ENCODE assay signal across 8 cellular contexts in genomic region chr19:48629599-48630288, GRCh38. TPM values are rescaled to one million over a fixed set of nuclear protein-coding genes. Genes with fewer than 3 reads are reported as not detected.
DNase-seq lines count a peak whose midpoint lies in the region; ATAC-seq and TF ChIP-seq lines count a peak whose summit lies in the region.

No MANE protein-coding gene starts in this region.

- intact Hi-C loops in activated CD8-positive, alpha-beta T cell treated with anti-CD3 and anti-CD28 coated beads for 36 hours (cut with micrococcal nuclease) = loop anchor here (10.0 kb wide), 1 partner anchor 245 kb away; the partner anchor contains the start of gene PPP1R15A
- intact Hi-C loops in right lobe of liver (cut with DNase I) = no loop called here

- H3K36me3 Mint-ChIP-seq in activated CD8-positive, alpha-beta T cell treated with anti-CD3 and anti-CD28 coated beads for 36 hours (ENCODE audit: low read depth) = peaks cover 4% of the 10 kb centered on the region
- peaks cover 24% of the 10 kb centered on the region for H3K36me3 Mint-ChIP-seq in activated CD8-positive, alpha-beta T cell treated with anti-CD3 and anti-CD28 coated beads, Interleukin-2, amount 10 ng/mL, durations not matched to agents 7 days and 5 days (ENCODE audit: low read depth)
- H3K36me3 Mint-ChIP-seq in chondrocyte (ENCODE audit: low read depth) (no peaks in the 10 kb centered on the region), type B pancreatic cell (peaks cover 3% of the 10 kb centered on the region)

- H3K27me3 ChIP-seq in right lobe of liver = no peaks in the 10 kb centered on the region

- CTCF ChIA-PET in activated CD8-positive, alpha-beta T cell treated with anti-CD3 and anti-CD28 coated beads for 36 hours (lab: Charles Lee) = interaction anchor here (1.1 kb wide), 1 partner anchor 13 kb away, joined by 3 read pairs; no protein-coding TSS in a partner anchor
- CTCF ChIA-PET in activated CD8-positive, alpha-beta T cell treated with anti-CD3 and anti-CD28 coated beads, Interleukin-2, amount 10 ng/mL, durations not matched to agents 7 days and 5 days (lab: Charles Lee) = no interaction called here

- no peak for TF ChIP-seq CTCF in activated CD8-positive, alpha-beta T cell treated with anti-CD3 and anti-CD28 coated beads for 36 hours (IDR thresholded peaks at IDR 0.05)
- TF ChIP-seq CTCF in chondrocyte (IDR thresholded peaks at IDR 0.05) (no peak), right lobe of liver (IDR thresholded peaks at IDR 0.05) (no peak), type B pancreatic cell (conservative IDR thresholded peaks at IDR 0.05) (no peak)

- H3K4me1 ChIP-seq in right lobe of liver = peaks cover 0 to 47% (median 20%) of the 10 kb centered on the region in 4 donors

- POLR2A ChIA-PET in activated CD8-positive, alpha-beta T cell treated with anti-CD3 and anti-CD28 coated beads for 36 hours (lab: Charles Lee) = interaction anchor here (0.6 to 9.6 kb wide), 2 partner anchors 10 to 244 kb away, joined by 3 to 154 read pairs; partner anchors contain the start of genes FAM83E, RPL18 and SPHK2
- POLR2A ChIA-PET in activated CD8-positive, alpha-beta T cell treated with anti-CD3 and anti-CD28 coated beads, Interleukin-2, amount 10 ng/mL, durations not matched to agents 7 days and 5 days (lab: Charles Lee) = interaction anchor here (3.1 kb wide), 1 partner anchor 10 kb away, joined by 15 read pairs; the partner anchor contains the start of genes RPL18 and SPHK2

- H3K9me3 ChIP-seq in right lobe of liver = no peaks in the 10 kb centered on the region

- peak overlapping the region; percentile 7 to 51 (median 50) for H3K27ac ChIP-seq in right lobe of liver

- ATAC-seq in activated CD8-positive, alpha-beta T cell treated with anti-CD3 and anti-CD28 coated beads for 36 hours = no peak
- ATAC-seq in activated CD8-positive, alpha-beta T cell treated with anti-CD3 and anti-CD28 coated beads, Interleukin-2, amount 10 ng/mL, durations not matched to agents 7 days and 5 days = no peak
- peak in 1 of 4 donors; percentile 13 for ATAC-seq in right lobe of liver

- H3K36me3 ChIP-seq in right lobe of liver = no peaks in the 10 kb centered on the region

- WGBS in right lobe of liver (ENCODE audit: insufficient coverage, low coverage, low lambda C conversion rate, missing lambda C conversion rate) = 33% methylated on average over 9 of the region's 46 CpGs

- TF ChIP-seq POLR2A in right lobe of liver (IDR thresholded peaks at IDR 0.05) = no peak

- no peaks in the 10 kb centered on the region for H3K9me3 Mint-ChIP-seq in activated CD8-positive, alpha-beta T cell treated with anti-CD3 and anti-CD28 coated beads for 36 hours
- H3K9me3 Mint-ChIP-seq in activated CD8-positive, alpha-beta T cell treated with anti-CD3 and anti-CD28 coated beads, Interleukin-2, amount 10 ng/mL, durations not matched to agents 7 days and 5 days (ENCODE audit: insufficient read depth) = no peaks in the 10 kb centered on the region
- no peaks in the 10 kb centered on the region for H3K9me3 Mint-ChIP-seq in chondrocyte (ENCODE audit: low read depth)
- no peaks in the 10 kb centered on the region for H3K9me3 Mint-ChIP-seq in type B pancreatic cell

- no peak overlapping the region for H3K4me3 ChIP-seq in right lobe of liver

- no peak overlapping the region for H3K27ac Mint-ChIP-seq in activated CD8-positive, alpha-beta T cell treated with anti-CD3 and anti-CD28 coated beads for 36 hours
- no peak overlapping the region for H3K27ac Mint-ChIP-seq in activated CD8-positive, alpha-beta T cell treated with anti-CD3 and anti-CD28 coated beads, Interleukin-2, amount 10 ng/mL, durations not matched to agents 7 days and 5 days
- H3K27ac Mint-ChIP-seq in chondrocyte (ENCODE audit: unreplicated experiment) = peak overlapping the region; percentile 83
- peak overlapping the region; percentile 96 for H3K27ac Mint-ChIP-seq in type B pancreatic cell

- no peak overlapping the region for H3K4me3 Mint-ChIP-seq in activated CD8-positive, alpha-beta T cell treated with anti-CD3 and anti-CD28 coated beads for 36 hours
- no peak overlapping the region for H3K4me3 Mint-ChIP-seq in activated CD8-positive, alpha-beta T cell treated with anti-CD3 and anti-CD28 coated beads, Interleukin-2, amount 10 ng/mL, durations not matched to agents 7 days and 5 days
- peak overlapping the region; percentile 61 for H3K4me3 Mint-ChIP-seq in chondrocyte (ENCODE audit: unreplicated experiment)
- H3K4me3 Mint-ChIP-seq in type B pancreatic cell = peak overlapping the region; percentile 76

- DNase-seq in activated CD8-positive, alpha-beta T cell treated with anti-CD3 and anti-CD28 coated beads for 36 hours = peak; percentile 46
- DNase-seq in activated CD8-positive, alpha-beta T cell treated with anti-CD3 and anti-CD28 coated beads, Interleukin-2, amount 10 ng/mL, durations not matched to agents 7 days and 5 days = no peak
- peak; percentile 93 for DNase-seq in chondrocyte (ENCODE audit: low spot score)
- DNase-seq in right lobe of liver = peak; percentile 44 to 72 (median 62)
- peak; percentile 76 for DNase-seq in type B pancreatic cell (ENCODE audit: extremely low spot score, unreplicated experiment)
- DNase-seq in central memory CD4-positive, alpha-beta T cell = no peak
- DNase-seq in GOT3 (lab: John Stamatoyannopoulos, UW) = no peak
- no peak for DNase-seq in SK-N-DZ (ENCODE audit: low spot score)

- peaks cover 40% of the 10 kb centered on the region for H3K4me1 Mint-ChIP-seq in activated CD8-positive, alpha-beta T cell treated with anti-CD3 and anti-CD28 coated beads for 36 hours (ENCODE audit: low read depth)
- H3K4me1 Mint-ChIP-seq in activated CD8-positive, alpha-beta T cell treated with anti-CD3 and anti-CD28 coated beads, Interleukin-2, amount 10 ng/mL, durations not matched to agents 7 days and 5 days (ENCODE audit: low read depth) = peaks cover 54% of the 10 kb centered on the region
- H3K4me1 Mint-ChIP-seq in chondrocyte (ENCODE audit: low read depth) (peaks cover 36% of the 10 kb centered on the region), type B pancreatic cell (ENCODE audit: unreplicated experiment) (peaks cover 35% of the 10 kb centered on the region)

- no peaks in the 10 kb centered on the region for H3K27me3 Mint-ChIP-seq in activated CD8-positive, alpha-beta T cell treated with anti-CD3 and anti-CD28 coated beads for 36 hours
- H3K27me3 Mint-ChIP-seq in activated CD8-positive, alpha-beta T cell treated with anti-CD3 and anti-CD28 coated beads, Interleukin-2, amount 10 ng/mL, durations not matched to agents 7 days and 5 days (ENCODE audit: low read depth) = no peaks in the 10 kb centered on the region
- H3K27me3 Mint-ChIP-seq in chondrocyte (ENCODE audit: low read depth) = no peaks in the 10 kb centered on the region
- no peaks in the 10 kb centered on the region for H3K27me3 Mint-ChIP-seq in type B pancreatic cell

RNA-seq across cellular contexts. Expression of gene DBP, which starts 7.4 kb away (rescaled TPM):
- total RNA-seq in activated CD8-positive, alpha-beta T cell treated with anti-CD3 and anti-CD28 coated beads for 36 hours = 10 to 100 TPM; 10.8 to 13.1 TPM
- total RNA-seq in activated CD8-positive, alpha-beta T cell treated with anti-CD3 and anti-CD28 coated beads, Interleukin-2, amount 10 ng/mL, durations not matched to agents 7 days and 5 days = 10 to 100 TPM; 17.3 to 18.3 TPM
- total RNA-seq in chondrocyte (2.1 to 6.2 TPM (median 3.9 TPM) in 3 replicates), right lobe of liver (10 to 100 TPM in 2 of 6 experiments, 1 to 10 TPM in 4; 1.8 to 11.6 (median 3.3) TPM), type B pancreatic cell (ENCODE audit: low replicate concordance) (24.5 and 31.5 TPM in 2 replicates)
- 13.1 and 18.3 TPM in 2 replicates for polyA plus RNA-seq in SK-N-DZ (2014; cell fraction: cytosol; rRNA removed)
- 7.2 and 8.8 TPM in 2 replicates for polyA plus RNA-seq in SK-N-DZ (2014; cell fraction: nucleus; rRNA removed)

RNA-seq across cellular contexts. Expression of gene SPHK2, which starts 10.4 kb away (rescaled TPM):
- 10 to 100 TPM; 22.3 to 22.9 TPM for total RNA-seq in activated CD8-positive, alpha-beta T cell treated with anti-CD3 and anti-CD28 coated beads for 36 hours
- total RNA-seq in activated CD8-positive, alpha-beta T cell treated with anti-CD3 and anti-CD28 coated beads, Interleukin-2, amount 10 ng/mL, durations not matched to agents 7 days and 5 days = 10 to 100 TPM; 33.0 to 33.1 TPM
- total RNA-seq in chondrocyte = 18.6 to 26.5 TPM (median 20.7 TPM) in 3 replicates
- total RNA-seq in right lobe of liver = 10 to 100 TPM; 11.4 to 30.1 (median 17.2) TPM
- 44.0 and 47.1 TPM in 2 replicates for total RNA-seq in type B pancreatic cell (ENCODE audit: low replicate concordance)
- 10.2 and 16.4 TPM in 2 replicates for polyA plus RNA-seq in SK-N-DZ (2014; cell fraction: cytosol; rRNA removed)
- 15.7 and 17.2 TPM in 2 replicates for polyA plus RNA-seq in SK-N-DZ (2014; cell fraction: nucleus; rRNA removed)

RNA-seq across cellular contexts. Expression of gene RPL18, which starts 10.8 kb away (rescaled TPM):
- total RNA-seq in activated CD8-positive, alpha-beta T cell treated with anti-CD3 and anti-CD28 coated beads for 36 hours = 1,000 to 10,000 TPM; 2,304 to 2,324 TPM
- total RNA-seq in activated CD8-positive, alpha-beta T cell treated with anti-CD3 and anti-CD28 coated beads, Interleukin-2, amount 10 ng/mL, durations not matched to agents 7 days and 5 days = 1,000 to 10,000 TPM; 1,371 to 1,433 TPM
- 727 to 753 TPM (median 751 TPM) in 3 replicates for total RNA-seq in chondrocyte
- 100 to 1,000 TPM; 355 to 867 (median 385) TPM for total RNA-seq in right lobe of liver
- total RNA-seq in type B pancreatic cell (ENCODE audit: low replicate concordance) = 1,623 and 1,815 TPM in 2 replicates
- polyA plus RNA-seq in SK-N-DZ (2014; cell fraction: cytosol; rRNA removed) = 2,124 and 2,804 TPM in 2 replicates
- 1,314 and 1,437 TPM in 2 replicates for polyA plus RNA-seq in SK-N-DZ (2014; cell fraction: nucleus; rRNA removed)

RNA-seq across cellular contexts. Expression of gene FAM83E, which starts 14.9 kb away (rescaled TPM):
- total RNA-seq in activated CD8-positive, alpha-beta T cell treated with anti-CD3 and anti-CD28 coated beads for 36 hours = 1 to 10 TPM; 3.8 to 4.7 TPM
- total RNA-seq in activated CD8-positive, alpha-beta T cell treated with anti-CD3 and anti-CD28 coated beads, Interleukin-2, amount 10 ng/mL, durations not matched to agents 7 days and 5 days = 1 to 10 TPM; 1.7 to 2.3 TPM
- total RNA-seq in chondrocyte (0.38 to 0.77 TPM (median 0.67 TPM) in 3 replicates), right lobe of liver (under 1 TPM in 2 of 6 experiments, not detected in 4; 0.22 to 0.37 TPM), type B pancreatic cell (ENCODE audit: low replicate concordance) (6.1 and 8.1 TPM in 2 replicates)
- 0.27 and 1.0 TPM in 2 replicates for polyA plus RNA-seq in SK-N-DZ (2014; cell fraction: cytosol; rRNA removed)
- polyA plus RNA-seq in SK-N-DZ (2014; cell fraction: nucleus; rRNA removed) = 2.0 and 2.1 TPM in 2 replicates

RNA-seq across cellular contexts. Expression of gene CA11, which starts 16.2 kb away (rescaled TPM):
- 10 to 100 TPM; 11.1 to 13.0 TPM for total RNA-seq in activated CD8-positive, alpha-beta T cell treated with anti-CD3 and anti-CD28 coated beads for 36 hours
- total RNA-seq in activated CD8-positive, alpha-beta T cell treated with anti-CD3 and anti-CD28 coated beads, Interleukin-2, amount 10 ng/mL, durations not matched to agents 7 days and 5 days = 1 to 10 TPM; 5.2 to 6.3 TPM
- total RNA-seq in chondrocyte (8.1 to 14.1 TPM (median 9.1 TPM) in 3 replicates), right lobe of liver (1 to 10 TPM in 2 of 6 experiments, under 1 TPM in 4; 0.25 to 2.0 (median 0.54) TPM), type B pancreatic cell (ENCODE audit: low replicate concordance) (13.8 and 43.3 TPM in 2 replicates)
- 8.2 and 8.8 TPM in 2 replicates for polyA plus RNA-seq in SK-N-DZ (2014; cell fraction: cytosol; rRNA removed)
- polyA plus RNA-seq in SK-N-DZ (2014; cell fraction: nucleus; rRNA removed) = 2.6 and 3.0 TPM in 2 replicates

Comparison
In these comparisons a context has a peak if more than half of its experiments do, and no peak if none do; other contexts are left out.
1. DNase-seq: peak in activated CD8-positive, alpha-beta T cell treated with anti-CD3 and anti-CD28 coated beads for 36 hours (single experiment), chondrocyte (single experiment), right lobe of liver (3 of 3) and type B pancreatic cell (single experiment); none in activated CD8-positive, alpha-beta T cell treated with anti-CD3 and anti-CD28 coated beads, Interleukin-2, amount 10 ng/mL, durations not matched to agents 7 days and 5 days (single experiment), central memory CD4-positive, alpha-beta T cell (single experiment), GOT3 (single experiment) and SK-N-DZ (single experiment).
2. H3K27ac Mint-ChIP-seq: peak in chondrocyte (single experiment) and type B pancreatic cell (single experiment); none in activated CD8-positive, alpha-beta T cell treated with anti-CD3 and anti-CD28 coated beads for 36 hours (single experiment) and activated CD8-positive, alpha-beta T cell treated with anti-CD3 and anti-CD28 coated beads, Interleukin-2, amount 10 ng/mL, durations not matched to agents 7 days and 5 days (single experiment).
3. H3K4me3 Mint-ChIP-seq: peak in chondrocyte (single experiment) and type B pancreatic cell (single experiment); none in activated CD8-positive, alpha-beta T cell treated with anti-CD3 and anti-CD28 coated beads for 36 hours (single experiment) and activated CD8-positive, alpha-beta T cell treated with anti-CD3 and anti-CD28 coated beads, Interleukin-2, amount 10 ng/mL, durations not matched to agents 7 days and 5 days (single experiment).